Comparison of ENCODE assay signal across 21 cellular contexts in genomic region chr11:10862446-10862845, GRCh38. TPM values are rescaled to one million over a fixed set of nuclear protein-coding genes. Genes with fewer than 3 reads are reported as not detected.
DNase-seq lines count a peak whose midpoint lies in the region; ATAC-seq, FAIRE-seq and TF ChIP-seq lines count a peak whose summit lies in the region.
"Had no signal": no experiment of that assay in that cellular context is flagged by ENCODE, and none has a peak within 500 bp of the region (broad histone marks: within the 10 kb centered on the region; RNA-seq: fewer than 3 reads in every experiment).

No MANE protein-coding gene starts in this region.

- no peak overlapping the region for H3K4me3 ChIP-seq in A549
- no peak overlapping the region for H3K4me3 ChIP-seq in DOHH2 (ENCODE audit: low read length)
- H3K4me3 ChIP-seq in SJSA1 = no peak overlapping the region
- H3K4me3 ChIP-seq: cardiac muscle cell, esophagus squamous epithelium, left lung, pancreas, stomach had no signal

- no peak for TF ChIP-seq RAD21 in A549 (conservative IDR thresholded peaks at IDR 0.05 in 1 of 2, IDR thresholded peaks at IDR 0.05 in 1 of 2)

- H3K4me3 Mint-ChIP-seq in naive thymus-derived CD8-positive, alpha-beta T cell = no peak overlapping the region
- H3K4me3 Mint-ChIP-seq: activated CD4-positive, alpha-beta memory T cell treated with anti-CD3 and anti-CD28 coated beads for 36 hours had no signal

- H3K27me3 ChIP-seq in DOHH2 (ENCODE audit: control insufficient read depth, low read length) (no peaks in the 10 kb centered on the region), SJSA1 (replicated peaks) (no peaks in the 10 kb centered on the region)
- H3K27me3 ChIP-seq: cardiac muscle cell, esophagus squamous epithelium, left lung, pancreas, stomach had no signal

- H3K9me3 Mint-ChIP-seq in naive thymus-derived CD8-positive, alpha-beta T cell = peaks cover 0 to 8% (median 0%) of the 10 kb centered on the region in 9 donors
- H3K9me3 Mint-ChIP-seq: activated CD4-positive, alpha-beta memory T cell treated with anti-CD3 and anti-CD28 coated beads for 36 hours had no signal

- no peaks in the 10 kb centered on the region for H4K20me1 ChIP-seq in DOHH2 (ENCODE audit: control insufficient read depth, insufficient read depth, low read depth, low read length)

- 29% methylated on average over 1 of the region's 1 CpG for WGBS in A549 (ENCODE audit: missing lambda C conversion rate)

- H3K4me1 Mint-ChIP-seq in naive thymus-derived CD8-positive, alpha-beta T cell = peaks cover 11 to 47% (median 44%) of the 10 kb centered on the region in 4 donors

- H3K36me3 ChIP-seq in DOHH2 (ENCODE audit: control insufficient read depth, low read length) (peaks cover 10% of the 10 kb centered on the region), SJSA1 (peaks cover 3% of the 10 kb centered on the region)
- H3K36me3 ChIP-seq: cardiac muscle cell, left lung, pancreas, stomach had no signal

- H3K36me3 Mint-ChIP-seq in naive thymus-derived CD8-positive, alpha-beta T cell = peaks cover 0 to 4% (median 0%) of the 10 kb centered on the region in 3 donors

- H3K9me3 ChIP-seq in A549 (no peaks in the 10 kb centered on the region), DOHH2 (ENCODE audit: control insufficient read depth, insufficient read depth, low read length) (no peaks in the 10 kb centered on the region), SJSA1 (replicated peaks) (no peaks in the 10 kb centered on the region)
- H3K9me3 ChIP-seq: esophagus squamous epithelium, left lung, pancreas, stomach had no signal

- H3K27ac Mint-ChIP-seq in naive thymus-derived CD8-positive, alpha-beta T cell = peak overlapping the region in 7 of 10 donors; percentile 15 to 86 (median 66)
- H3K27ac Mint-ChIP-seq: activated CD4-positive, alpha-beta memory T cell treated with anti-CD3 and anti-CD28 coated beads for 36 hours had no signal

- TF ChIP-seq CTCF in A549 (IDR thresholded peaks at IDR 0.05) = no peak
- TF ChIP-seq CTCF in DOHH2 (IDR thresholded peaks at IDR 0.05; ENCODE audit: low read depth, low read length, poor library complexity, severe bottlenecking) = no peak

- H3K27ac ChIP-seq in A549 = peak overlapping the region; percentile 6 to 66; a peak in 4 of 6 replicates
- no peak overlapping the region for H3K27ac ChIP-seq in DOHH2 (ENCODE audit: low read depth, low read length)
- peak overlapping the region; percentile 29 for H3K27ac ChIP-seq in SJSA1
- H3K27ac ChIP-seq: cardiac muscle cell, esophagus squamous epithelium, left lung, pancreas had no signal

- no peak for FAIRE-seq in A549 (lab: Jason Lieb, UNC)
- FAIRE-seq: H1, pancreas, RCC 7860, urothelium cell line had no signal

- no peaks in the 10 kb centered on the region for H3K27me3 Mint-ChIP-seq in naive thymus-derived CD8-positive, alpha-beta T cell
- H3K27me3 Mint-ChIP-seq: activated CD4-positive, alpha-beta memory T cell treated with anti-CD3 and anti-CD28 coated beads for 36 hours had no signal

- H3K4me1 ChIP-seq in A549 (peaks cover 27% of the 10 kb centered on the region), DOHH2 (ENCODE audit: control insufficient read depth, low read length) (peaks cover 21% of the 10 kb centered on the region), SJSA1 (replicated peaks) (peaks cover 28% of the 10 kb centered on the region)

- CTCF ChIA-PET in A549 (lab: Yijun Ruan, JAX) = no interaction called here

- TF ChIP-seq POLR2A in A549 (IDR thresholded peaks at IDR 0.05; ENCODE audit: low read length) = no peak

- H3F3A ChIP-seq in DOHH2 (ENCODE audit: control insufficient read depth, insufficient read depth) = peaks cover 16% of the 10 kb centered on the region

- H3K4me2 ChIP-seq in A549 (peak overlapping the region; percentile 6; the same call in 1 of the 3 replicates), DOHH2 (ENCODE audit: low read length) (peak overlapping the region; percentile 15; the same call in 1 of the 2 replicates)

- DNase-seq in A549 (ENCODE audit: low read depth in 1 of 2, low spot score in 1 of 2) (no peak), SJSA1 (ENCODE audit: low read depth in 1 of 2, low spot score in 2 of 2) (peak; percentile 49 to 80), NK-92 (lab: John Stamatoyannopoulos, UW; ENCODE audit: unreplicated experiment) (no peak), cerebellum (ENCODE audit: low spot score) (no peak), NCI-H446 treated with DMSO at 0.1 percent for 48 hours (lab: John Stamatoyannopoulos, UW) (no peak)
- DNase-seq in naive thymus-derived CD8-positive, alpha-beta T cell = no peak
- DNase-seq: activated CD4-positive, alpha-beta memory T cell treated with anti-CD3 and anti-CD28 coated beads for 36 hours; activated T-cell treated with anti-CD3 and anti-CD28 coated beads, Interleukin-2, amount 50 U/mL, for 1 hour; COR-L47; effector CD8-positive, alpha-beta T cell; esophagus squamous epithelium; left lung; pancreas; stimulated activated CD4-positive, alpha-beta T cell treated with anti-CD3 and anti-CD28 coated beads, Interleukin-1b, Interleukin-23, amount 100 ng/mL, for 48 hours; stomach had no signal

- no peak for TF ChIP-seq EP300 in A549 (IDR thresholded peaks at IDR 0.05)

- ATAC-seq in A549 = no peak
- ATAC-seq in naive thymus-derived CD8-positive, alpha-beta T cell = no peak
- ATAC-seq in HG02852 (IDR thresholded peaks at IDR 0.05; ENCODE audit: unreplicated experiment) = no peak
- ATAC-seq: left lung, pancreas had no signal

- no peaks in the 10 kb centered on the region for H3K9me2 ChIP-seq in DOHH2 (replicated peaks; ENCODE audit: control insufficient read depth, low read length)

- peaks cover 28% of the 10 kb centered on the region for H3K79me2 ChIP-seq in DOHH2 (ENCODE audit: control insufficient read depth, low read length)

- POLR2A ChIA-PET in A549 (lab: Yijun Ruan, JAX) = interaction anchor here (0.6 kb wide), 1 partner anchor 38 kb away, joined by 3 read pairs; no protein-coding TSS in a partner anchor
- POLR2A ChIA-PET in naive thymus-derived CD8-positive, alpha-beta T cell (lab: Charles Lee) = interaction anchor here (0.6 to 2.3 kb wide), 4 partner anchors 12 to 297 kb away, joined by 3 to 11 read pairs (median 4); partner anchors contain the start of gene EIF4G2

TF ChIP-seq in A549, 52 proteins besides CTCF, POLR2A, EP300 and RAD21:
- no peak for TF ChIP-seq ZC3H11A (IDR thresholded peaks at IDR 0.05)
- TF ChIP-seq BCL3 (IDR thresholded peaks at IDR 0.05) = no peak
- TF ChIP-seq ELK1 (IDR thresholded peaks at IDR 0.05; ENCODE audit: low read depth, low read length) = no peak
- no peak for TF ChIP-seq SMC3 (IDR thresholded peaks at IDR 0.05)
- no peak for TF ChIP-seq RARB (CRISPR knock-in tag; IDR thresholded peaks at IDR 0.05)

RNA-seq across cellular contexts. Expression of gene ZBED5, which starts 4.6 kb away (rescaled TPM):
- polyA plus RNA-seq in A549 (2011; rRNA removed) (132 and 142 TPM in 2 replicates), A549 (2017; fragmentation: RNase III; extraction: RNeasy Plus Mini Kit Qiagen cat#74134 plus additional on column Dnase treatment) (60.6 to 65.9 TPM (median 61.8 TPM) in 3 replicates)
- 23.1 and 23.9 TPM in 2 replicates for polyA plus RNA-seq in A549 (2012; cell fraction: cytosol; rRNA removed)
- 26.1 and 34.9 TPM in 2 replicates for polyA plus RNA-seq in A549 (2012; cell fraction: nucleus; rRNA removed)
- 263 and 357 TPM in 2 replicates for polyA minus RNA-seq in A549 (2011; rRNA and poly(A)+ RNA removed)
- total RNA-seq in SJSA1 (2014; rRNA removed; shearing (Covaris generic)) = 22.7 and 29.5 TPM in 2 replicates
- total RNA-seq in naive thymus-derived CD8-positive, alpha-beta T cell = 100 to 1,000 TPM; 173 to 175 TPM
- polyA plus RNA-seq in naive thymus-derived CD8-positive, alpha-beta T cell = 10 to 100 TPM; 14.6 to 18.6 (median 17.0) TPM
- 71.9 TPM for total RNA-seq in cerebellum

RNA-seq across cellular contexts. Expression of gene EIF4G2, which starts 53.7 kb away (rescaled TPM):
- polyA plus RNA-seq in A549 (2011; rRNA removed) (1,171 and 1,351 TPM in 2 replicates), A549 (2017; fragmentation: RNase III; extraction: RNeasy Plus Mini Kit Qiagen cat#74134 plus additional on column Dnase treatment) (901 to 1,145 TPM (median 938 TPM) in 3 replicates)
- 353 and 395 TPM in 2 replicates for polyA plus RNA-seq in A549 (2012; cell fraction: cytosol; rRNA removed)
- 183 and 281 TPM in 2 replicates for polyA plus RNA-seq in A549 (2012; cell fraction: nucleus; rRNA removed)
- polyA minus RNA-seq in A549 (2011; rRNA and poly(A)+ RNA removed) = 722 and 728 TPM in 2 replicates
- 930 and 1,031 TPM in 2 replicates for total RNA-seq in SJSA1 (2014; rRNA removed; shearing (Covaris generic))
- total RNA-seq in naive thymus-derived CD8-positive, alpha-beta T cell = 100 to 1,000 TPM; 631 to 638 TPM
- 100 to 1,000 TPM; 315 to 425 (median 340) TPM for polyA plus RNA-seq in naive thymus-derived CD8-positive, alpha-beta T cell
- total RNA-seq in cerebellum = 710 TPM

Comparison
In these comparisons a context has a peak if more than half of its experiments do, and no peak if none do; other contexts are left out.
1. DNase-seq: peak in SJSA1 (2 of 2); none in A549 (0 of 2), naive thymus-derived CD8-positive, alpha-beta T cell (0 of 10), NK-92 (single experiment), cerebellum (single experiment) and NCI-H446 treated with DMSO at 0.1 percent for 48 hours (single experiment).